ENCODE assay signal across 2 cellular contexts in genomic region chr12:7927470-7927869, GRCh38.
A peak's percentile ranks its signal among the peaks of the same experiment; 100 is the strongest.
TF ChIP-seq lines count a peak whose summit lies in the region.

No MANE protein-coding gene starts in this region.

TF ChIP-seq in IMR-90, 13 proteins besides CTCF, POLR2A, EP300 and RAD21:
- TF ChIP-seq USF2 (IDR thresholded peaks at IDR 0.05; ENCODE audit: low read depth, low read length) (no peak), CHD1 (IDR thresholded peaks at IDR 0.05; ENCODE audit: low read depth, low read length) (no peak), FOS (IDR thresholded peaks at IDR 0.05; ENCODE audit: low read depth, low read length) (no peak), CEBPB (IDR thresholded peaks at IDR 0.05; ENCODE audit: low read depth, low read length) (no peak), ELK1 (IDR thresholded peaks at IDR 0.05; ENCODE audit: borderline replicate concordance, low read depth, low read length) (no peak), SMC3 (IDR thresholded peaks at IDR 0.05; ENCODE audit: low read depth, low read length) (no peak), NFE2L2 (IDR thresholded peaks at IDR 0.05; ENCODE audit: low read depth, low read length) (no peak), MAFK (IDR thresholded peaks at IDR 0.05; ENCODE audit: low read depth, low read length) (peak; percentile 81)

TF ChIP-seq in GM12878, 131 proteins besides CTCF, POLR2A, EP300 and RAD21:
- TF ChIP-seq POLR2AphosphoS2 (IDR thresholded peaks at IDR 0.05; ENCODE audit: low read depth, low read length) (peak; percentile 26; the same call in 1 of the 2 replicates), HCFC1 (IDR thresholded peaks at IDR 0.05; ENCODE audit: low read length) (no peak)
